1 cellular context compared by ENCODE assay signal in the genomic region with DNA sequence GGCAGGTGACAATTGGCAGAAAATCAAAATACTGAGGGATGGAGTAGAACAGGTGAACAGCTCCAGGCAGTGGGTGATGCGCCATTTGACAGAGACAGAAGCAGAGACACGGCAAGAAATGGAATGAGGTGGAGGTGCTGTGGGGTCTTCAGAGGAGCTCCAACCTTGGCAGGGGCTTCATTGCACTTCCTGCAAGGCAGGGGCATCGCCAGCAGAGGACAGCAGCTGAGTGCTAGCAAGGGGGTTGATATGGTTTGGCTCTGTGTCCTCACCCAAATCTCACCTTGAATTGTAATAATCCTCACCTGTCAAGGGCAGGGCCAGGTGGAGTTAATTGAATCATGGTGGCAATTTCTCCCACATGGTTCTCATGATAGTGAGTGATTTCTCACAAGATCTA.
TF ChIP-seq lines count a peak whose summit lies in the region.

No MANE protein-coding gene starts in this region.

TF ChIP-seq in SK-N-SH treated with all-trans-retinoic acid at 6 μM for 48 hours, 23 proteins besides CTCF, POLR2A, EP300 and RAD21:
- TF ChIP-seq CSDC2 (CRISPR knock-in tag; IDR thresholded peaks at IDR 0.05), result no peak
- no peak for TF ChIP-seq TOX (CRISPR knock-in tag; IDR thresholded peaks at IDR 0.05; ENCODE audit: borderline replicate concordance)
- TF ChIP-seq GLIS3 (CRISPR knock-in tag; IDR thresholded peaks at IDR 0.05), result no peak
- TF ChIP-seq PPARA (CRISPR knock-in tag; IDR thresholded peaks at IDR 0.05; ENCODE audit: borderline replicate concordance), result no peak
